In genomic region chr2:14996306-14997014, GRCh38 we compare ENCODE assay signal across 26 cellular contexts.
"Had no signal": no experiment of that assay in that cellular context is flagged by ENCODE, and none has a peak within 500 bp of the region (broad histone marks: within the 10 kb centered on the region; RNA-seq: fewer than 3 reads in every experiment).

No MANE protein-coding gene starts in this region.

- H3K4me1 ChIP-seq: adrenal gland, breast epithelium had no signal

- H3K36me3 Mint-ChIP-seq: activated naive CD8-positive, alpha-beta T cell treated with anti-CD3 and anti-CD28 coated beads, Interleukin-2, amount 10 ng/mL, durations not matched to agents 7 days and 5 days; IgD-negative memory B cell; T-cell had no signal

- H3K9me3 Mint-ChIP-seq: activated CD4-positive, alpha-beta memory T cell treated with anti-CD3 and anti-CD28 coated beads, Interleukin-2, amount 10 ng/mL, durations not matched to agents 7 days and 5 days; activated naive CD8-positive, alpha-beta T cell treated with anti-CD3 and anti-CD28 coated beads, Interleukin-2, amount 10 ng/mL, durations not matched to agents 7 days and 5 days; activated T-cell treated with anti-CD3 and anti-CD28 coated beads, Interleukin-2, amount 50 U/mL, for 72 hours; activated T-helper 2 cell treated with anti-CD3 and anti-CD28 coated beads, Interferon-gamma antibody, Interleukin-2, Interleukin-4, amounts not matched to agents 10 μg/mL and 5 μg/mL and 100 μg/mL, durations not matched to agents 14 hours and 24 hours and 36 hours; IgD-negative memory B cell; T-cell had no signal

- DNase-seq: activated CD4-positive, alpha-beta memory T cell treated with anti-CD3 and anti-CD28 coated beads, Interleukin-2, amount 10 ng/mL, durations not matched to agents 7 days and 5 days; activated CD4-positive, alpha-beta T cell treated with anti-CD3 and anti-CD28 coated beads for 36 hours; activated CD4-positive, alpha-beta T cell treated with anti-CD3 and anti-CD28 coated beads, Interleukin-2, amount 50 U/mL, for 1 hour; activated CD4-positive, CD25-positive, alpha-beta regulatory T cell; activated CD8-positive, alpha-beta memory T cell treated with anti-CD3 and anti-CD28 coated beads, Interleukin-2, amount 50 U/mL, for 4 hours; activated gamma-delta T cell treated with Interleukin-2 at 50 U/mL for 16 hours; activated naive CD4-positive, alpha-beta T cell treated with anti-CD3 and anti-CD28 coated beads, Interleukin-2, amount 50 U/mL, for 16 hours; activated naive CD8-positive, alpha-beta T cell treated with anti-CD3 and anti-CD28 coated beads, Interleukin-2, amount 10 ng/mL, durations not matched to agents 7 days and 5 days; activated T-cell treated with anti-CD3 and anti-CD28 coated beads, Interleukin-2, amount 50 U/mL, for 72 hours; adrenal gland; KG1; NCI-H1092; NCI-H1417; NCI-H1694; NCI-H2029; NCI-H2107; NCI-H526; PC-3; SIG-M5; T-cell; T-helper 2 cell; T1000 had no signal

- H3K4me3 ChIP-seq: adrenal gland, breast epithelium, SK-N-MC had no signal

- H3K9me3 ChIP-seq: adrenal gland, breast epithelium had no signal

- H3K4me3 Mint-ChIP-seq: activated CD4-positive, alpha-beta memory T cell treated with anti-CD3 and anti-CD28 coated beads, Interleukin-2, amount 10 ng/mL, durations not matched to agents 7 days and 5 days; activated CD4-positive, alpha-beta T cell treated with anti-CD3 and anti-CD28 coated beads for 36 hours; activated naive CD8-positive, alpha-beta T cell treated with anti-CD3 and anti-CD28 coated beads, Interleukin-2, amount 10 ng/mL, durations not matched to agents 7 days and 5 days; activated T-cell treated with anti-CD3 and anti-CD28 coated beads, Interleukin-2, amount 50 U/mL, for 72 hours; IgD-negative memory B cell; T-cell had no signal

- H3K27ac Mint-ChIP-seq: activated CD4-positive, alpha-beta memory T cell treated with anti-CD3 and anti-CD28 coated beads, Interleukin-2, amount 10 ng/mL, durations not matched to agents 7 days and 5 days; activated CD4-positive, alpha-beta T cell treated with anti-CD3 and anti-CD28 coated beads for 36 hours; activated naive CD8-positive, alpha-beta T cell treated with anti-CD3 and anti-CD28 coated beads, Interleukin-2, amount 10 ng/mL, durations not matched to agents 7 days and 5 days; activated T-cell treated with anti-CD3 and anti-CD28 coated beads, Interleukin-2, amount 50 U/mL, for 72 hours; activated T-helper 2 cell treated with anti-CD3 and anti-CD28 coated beads, Interferon-gamma antibody, Interleukin-2, Interleukin-4, amounts not matched to agents 10 μg/mL and 5 μg/mL and 100 μg/mL, durations not matched to agents 14 hours and 24 hours and 36 hours; IgD-negative memory B cell; T-cell had no signal

- H3K27ac ChIP-seq: adrenal gland, breast epithelium, SK-N-MC had no signal

- H3K36me3 ChIP-seq: adrenal gland, breast epithelium had no signal

- H3K27me3 ChIP-seq: adrenal gland, breast epithelium had no signal

- H3K4me1 Mint-ChIP-seq: activated CD4-positive, alpha-beta memory T cell treated with anti-CD3 and anti-CD28 coated beads, Interleukin-2, amount 10 ng/mL, durations not matched to agents 7 days and 5 days; activated CD4-positive, alpha-beta T cell treated with anti-CD3 and anti-CD28 coated beads for 36 hours; activated naive CD8-positive, alpha-beta T cell treated with anti-CD3 and anti-CD28 coated beads, Interleukin-2, amount 10 ng/mL, durations not matched to agents 7 days and 5 days; IgD-negative memory B cell; T-cell had no signal
